8 cellular contexts compared by ENCODE assay signal in the genomic region with DNA sequence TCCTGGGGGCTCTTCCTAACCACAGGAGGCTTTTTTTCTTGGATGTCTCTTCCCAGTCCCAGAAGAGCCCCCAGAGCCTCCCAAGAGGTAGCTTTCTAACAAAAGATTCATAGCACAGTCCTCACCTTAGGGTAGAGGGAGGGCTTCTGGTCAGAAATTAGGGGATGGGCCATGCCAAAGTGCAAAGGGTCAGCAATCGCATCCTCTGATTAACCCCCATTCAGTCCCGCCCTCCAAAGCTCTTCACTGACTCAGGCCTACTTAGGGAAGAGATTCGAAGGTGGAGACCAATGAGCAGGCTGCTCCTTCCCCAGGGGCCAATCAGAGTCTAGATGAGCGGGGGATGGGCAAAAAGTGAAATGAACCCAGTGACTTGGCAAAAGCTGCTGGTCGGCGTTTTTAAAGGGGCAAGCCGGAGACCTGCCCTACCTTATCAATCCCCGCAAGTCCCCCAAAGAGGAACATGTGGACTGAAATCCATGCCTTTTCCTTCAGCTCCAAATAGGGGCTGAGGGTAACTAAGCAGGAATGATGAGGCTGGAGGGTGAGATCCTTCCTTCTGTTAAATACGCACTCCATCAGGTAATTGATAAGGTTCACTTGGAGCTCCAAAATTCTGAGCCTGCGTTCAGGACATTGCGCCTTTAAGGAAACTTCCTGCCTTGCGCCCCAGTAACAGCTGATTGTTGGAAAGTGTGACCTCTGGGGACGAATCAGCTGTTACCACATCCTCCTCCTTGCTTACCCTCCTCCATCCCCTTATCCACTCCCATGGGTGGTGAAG. TPM values are rescaled to one million over a fixed set of nuclear protein-coding genes. Genes with fewer than 3 reads are reported as not detected.
A peak's percentile ranks its signal among the peaks of the same experiment; 100 is the strongest.
DNase-seq lines count a peak whose midpoint lies in the region; ATAC-seq and TF ChIP-seq lines count a peak whose summit lies in the region.

No MANE protein-coding gene starts in this region.

- H3K4me3 Mint-ChIP-seq in GM23338, result peak overlapping the region; percentile 94
- peak overlapping the region; percentile 97 for H3K4me3 Mint-ChIP-seq in natural killer cell treated with Interleukin-12 subunit alpha and Interleukin-12 subunit beta and Interleukin-15 and Interleukin-18, amount 100 ng/mL, for 72 hours

- DNase-seq in GM23338 (ENCODE audit: low spot score) (peak; percentile 99), LoVo (ENCODE audit: low spot score) (peak; percentile 99), RWPE2 (ENCODE audit: low spot score) (peak; percentile 97), fibroblast of the aortic adventitia (ENCODE audit: low read depth) (peak; percentile 99)
- DNase-seq in activated T-helper 9 cell treated with anti-CD3 and anti-CD28 coated beads, Interleukin-2, amount 50 U/mL, for 16 hours (ENCODE audit: low read depth), result peak; percentile 76
- peak; percentile 96 for DNase-seq in natural killer cell treated with Interleukin-12 subunit alpha and Interleukin-12 subunit beta and Interleukin-15 and Interleukin-18, amount 100 ng/mL, for 72 hours (ENCODE audit: low spot score)
- peak; percentile 88 for DNase-seq in stimulated activated naive CD4-positive, alpha-beta T cell treated with Interleukin-2 at 50 U/mL for 16 hours (lab: John Stamatoyannopoulos, UW)

- peaks cover 11% of the 10 kb centered on the region; the same call in 2 of the 3 replicates for H3K36me3 Mint-ChIP-seq in GM23338 (ENCODE audit: low read depth)
- H3K36me3 Mint-ChIP-seq in natural killer cell treated with Interleukin-12 subunit alpha and Interleukin-12 subunit beta and Interleukin-15 and Interleukin-18, amount 100 ng/mL, for 72 hours, result peaks cover 3% of the 10 kb centered on the region

- H3K27ac Mint-ChIP-seq in GM23338, result peak overlapping the region; percentile 100
- peak overlapping the region; percentile 100 for H3K27ac Mint-ChIP-seq in natural killer cell treated with Interleukin-12 subunit alpha and Interleukin-12 subunit beta and Interleukin-15 and Interleukin-18, amount 100 ng/mL, for 72 hours

- H3K27me3 Mint-ChIP-seq in GM23338 (ENCODE audit: insufficient read depth, low read depth, poor library complexity), result peaks cover 39% of the 10 kb centered on the region
- no peaks in the 10 kb centered on the region for H3K27me3 Mint-ChIP-seq in natural killer cell treated with Interleukin-12 subunit alpha and Interleukin-12 subunit beta and Interleukin-15 and Interleukin-18, amount 100 ng/mL, for 72 hours

- no peak overlapping the region for H2AFZ ChIP-seq in GM23338

- H3K27ac ChIP-seq in DOHH2 (ENCODE audit: low read depth, low read length), result peak overlapping the region; percentile 82
- H3K27ac ChIP-seq in GM23338 (ENCODE audit: low read depth), result peak overlapping the region; percentile 97
- peak overlapping the region; percentile 93 for H3K27ac ChIP-seq in RWPE2 (ENCODE audit: poor library complexity, severe bottlenecking)

- H3K9me3 Mint-ChIP-seq in GM23338, result no peaks in the 10 kb centered on the region
- H3K9me3 Mint-ChIP-seq in natural killer cell treated with Interleukin-12 subunit alpha and Interleukin-12 subunit beta and Interleukin-15 and Interleukin-18, amount 100 ng/mL, for 72 hours, result no peaks in the 10 kb centered on the region

- peak overlapping the region; percentile 93 for H3K4me2 ChIP-seq in DOHH2 (ENCODE audit: low read length)
- peak overlapping the region; percentile 75 for H3K4me2 ChIP-seq in GM23338

- H4K20me1 ChIP-seq in DOHH2 (ENCODE audit: control insufficient read depth, insufficient read depth, low read depth, low read length), result no peaks in the 10 kb centered on the region
- H4K20me1 ChIP-seq in GM23338 (replicated peaks; ENCODE audit: insufficient read depth), result no peaks in the 10 kb centered on the region

- H3K9me3 ChIP-seq in DOHH2 (ENCODE audit: control insufficient read depth, insufficient read depth, low read length), result no peaks in the 10 kb centered on the region
- no peaks in the 10 kb centered on the region for H3K9me3 ChIP-seq in RWPE2 (ENCODE audit: severe bottlenecking)

- H3K27me3 ChIP-seq in DOHH2 (ENCODE audit: control insufficient read depth, low read length), result peaks cover 27% of the 10 kb centered on the region
- H3K27me3 ChIP-seq in GM23338 (ENCODE audit: insufficient read depth), result no peaks in the 10 kb centered on the region
- no peaks in the 10 kb centered on the region for H3K27me3 ChIP-seq in RWPE2 (ENCODE audit: insufficient read depth, poor library complexity, severe bottlenecking)

- H3K36me3 ChIP-seq in DOHH2 (ENCODE audit: control insufficient read depth, low read length), result no peaks in the 10 kb centered on the region
- H3K36me3 ChIP-seq in GM23338 (ENCODE audit: insufficient read depth), result no peaks in the 10 kb centered on the region
- H3K36me3 ChIP-seq in RWPE2 (ENCODE audit: low read depth), result peaks cover 23% of the 10 kb centered on the region

- ATAC-seq in GM23338 (peak; percentile 67), RWPE2 (ENCODE audit: low read depth) (peak; percentile 57)
- peak; percentile 77 to 83 for ATAC-seq in natural killer cell treated with Interleukin-12 subunit alpha and Interleukin-12 subunit beta and Interleukin-15 and Interleukin-18, amount 100 ng/mL, for 72 hours

- H3K4me1 ChIP-seq in DOHH2 (ENCODE audit: control insufficient read depth, low read length), result peaks cover 60% of the 10 kb centered on the region
- peaks cover 19% of the 10 kb centered on the region for H3K4me1 ChIP-seq in GM23338 (ENCODE audit: insufficient read depth)
- peaks cover 10% of the 10 kb centered on the region for H3K4me1 ChIP-seq in RWPE2 (ENCODE audit: insufficient read depth, poor library complexity, severe bottlenecking)

- H3F3A ChIP-seq in DOHH2 (ENCODE audit: control insufficient read depth, insufficient read depth) (peaks cover 16% of the 10 kb centered on the region), GM23338 (replicated peaks; ENCODE audit: low read depth) (peaks cover 3% of the 10 kb centered on the region)

- peaks cover 20% of the 10 kb centered on the region for H3K4me1 Mint-ChIP-seq in GM23338
- peaks cover 30% of the 10 kb centered on the region in 2 donors for H3K4me1 Mint-ChIP-seq in natural killer cell treated with Interleukin-12 subunit alpha and Interleukin-12 subunit beta and Interleukin-15 and Interleukin-18, amount 100 ng/mL, for 72 hours (ENCODE audit: low read depth in 2 of 2)

- H3K9me2 ChIP-seq in DOHH2 (replicated peaks; ENCODE audit: control insufficient read depth, low read length) (no peaks in the 10 kb centered on the region), GM23338 (ENCODE audit: insufficient read depth) (no peaks in the 10 kb centered on the region)

- peak overlapping the region; percentile 80 for H3K4me3 ChIP-seq in DOHH2 (ENCODE audit: low read length)
- H3K4me3 ChIP-seq in GM23338, result peak overlapping the region; percentile 58
- peak overlapping the region; percentile 47 for H3K4me3 ChIP-seq in RWPE2 (ENCODE audit: severe bottlenecking)
- peak overlapping the region; percentile 83 for H3K4me3 ChIP-seq in fibroblast of the aortic adventitia (ENCODE audit: low read depth, low read length)

- H3K79me2 ChIP-seq in DOHH2 (ENCODE audit: control insufficient read depth, low read length) (no peaks in the 10 kb centered on the region), GM23338 (replicated peaks; ENCODE audit: insufficient read depth) (no peaks in the 10 kb centered on the region)

- TF ChIP-seq CTCF in DOHH2 (IDR thresholded peaks at IDR 0.05; ENCODE audit: low read depth, low read length, poor library complexity, severe bottlenecking) (no peak), GM23338 (conservative IDR thresholded peaks at IDR 0.05; ENCODE audit: low read depth in 2 of 2) (no peak), RWPE2 (IDR thresholded peaks at IDR 0.05; ENCODE audit: poor library complexity, severe bottlenecking) (no peak), fibroblast of the aortic adventitia (IDR thresholded peaks at IDR 0.05; ENCODE audit: insufficient read depth, low read length) (no peak)

TF ChIP-seq in GM23338, 12 proteins besides CTCF, POLR2A, EP300 and RAD21 (continues in another document):
- TF ChIP-seq POLR2AphosphoS5 (IDR thresholded peaks at IDR 0.05; ENCODE audit: low read depth) (peak; percentile 47), EZH2phosphoT487 (IDR thresholded peaks at IDR 0.05; ENCODE audit: unreplicated experiment) (no peak)

RNA-seq across cellular contexts. Expression of a gene that starts 6.9 kb away (rescaled TPM):
- total RNA-seq in GM23338 (2014; rRNA removed; shearing (Covaris generic)), result 0.58 and 1.4 TPM in 2 replicates
- 0.64 and 0.70 TPM in 2 replicates for polyA plus RNA-seq in GM23338 (2016; fragmentation: Nextera tagmentation; extraction: Ambion mirVana)
- total RNA-seq in fibroblast of the aortic adventitia (ENCODE audit: low replicate concordance), result 4.5 and 10.1 TPM in 2 replicates
- total RNA-seq in natural killer cell treated with Interleukin-12 subunit alpha and Interleukin-12 subunit beta and Interleukin-15 and Interleukin-18, amount 100 ng/mL, for 72 hours, result under 1 TPM; 0.17 to 0.78 TPM

RNA-seq across cellular contexts. Expression of a gene that starts 7.4 kb away (rescaled TPM):
- 14.5 and 17.6 TPM in 2 replicates for total RNA-seq in GM23338 (2014; rRNA removed; shearing (Covaris generic))
- 3.5 and 3.7 TPM in 2 replicates for polyA plus RNA-seq in GM23338 (2016; fragmentation: Nextera tagmentation; extraction: Ambion mirVana)
- total RNA-seq in fibroblast of the aortic adventitia (ENCODE audit: low replicate concordance), result 27.7 and 39.6 TPM in 2 replicates
- 10 to 100 TPM; 17.9 to 30.9 TPM for total RNA-seq in natural killer cell treated with Interleukin-12 subunit alpha and Interleukin-12 subunit beta and Interleukin-15 and Interleukin-18, amount 100 ng/mL, for 72 hours

RNA-seq across cellular contexts. Expression of a gene that starts 25.6 kb away (rescaled TPM):
- 0.47 and 0.66 TPM in 2 replicates for total RNA-seq in GM23338 (2014; rRNA removed; shearing (Covaris generic))
- 1.2 and 1.5 TPM in 2 replicates for polyA plus RNA-seq in GM23338 (2016; fragmentation: Nextera tagmentation; extraction: Ambion mirVana)
- total RNA-seq in fibroblast of the aortic adventitia (ENCODE audit: low replicate concordance), result 0.18 and 1.3 TPM in 2 replicates
- under 1 TPM in 1 of 2 donors, not detected in 1; 0.24 TPM for total RNA-seq in natural killer cell treated with Interleukin-12 subunit alpha and Interleukin-12 subunit beta and Interleukin-15 and Interleukin-18, amount 100 ng/mL, for 72 hours

RNA-seq across cellular contexts. Expression of a gene that starts 32.4 kb away (rescaled TPM):
- 231 and 246 TPM in 2 replicates for total RNA-seq in GM23338 (2014; rRNA removed; shearing (Covaris generic))
- 175 and 178 TPM in 2 replicates for polyA plus RNA-seq in GM23338 (2016; fragmentation: Nextera tagmentation; extraction: Ambion mirVana)
- 59.7 and 138 TPM in 2 replicates for total RNA-seq in fibroblast of the aortic adventitia (ENCODE audit: low replicate concordance)
- total RNA-seq in natural killer cell treated with Interleukin-12 subunit alpha and Interleukin-12 subunit beta and Interleukin-15 and Interleukin-18, amount 100 ng/mL, for 72 hours, result 100 to 1,000 TPM; 348 to 422 TPM

RNA-seq across cellular contexts. Expression of a gene that starts 44.8 kb away (rescaled TPM):
- 40.7 and 41.4 TPM in 2 replicates for total RNA-seq in GM23338 (2014; rRNA removed; shearing (Covaris generic))
- 22.1 and 24.4 TPM in 2 replicates for polyA plus RNA-seq in GM23338 (2016; fragmentation: Nextera tagmentation; extraction: Ambion mirVana)
- 161 and 450 TPM in 2 replicates for total RNA-seq in fibroblast of the aortic adventitia (ENCODE audit: low replicate concordance)
- not detected for total RNA-seq in natural killer cell treated with Interleukin-12 subunit alpha and Interleukin-12 subunit beta and Interleukin-15 and Interleukin-18, amount 100 ng/mL, for 72 hours

Comparison
In these comparisons a context has a peak if more than half of its experiments do, and no peak if none do; other contexts are left out.
1. Peak in every context shown above with its lines: DNase-seq, ATAC-seq, H3K4me3 ChIP-seq and H3K27ac ChIP-seq.